In genomic region chr16:80804061-80804450, GRCh38 we compare ENCODE assay signal across 8 cellular contexts. TPM values are rescaled to one million over a fixed set of nuclear protein-coding genes. Genes with fewer than 3 reads are reported as not detected.
DNase-seq lines count a peak whose midpoint lies in the region; ATAC-seq, FAIRE-seq and TF ChIP-seq lines count a peak whose summit lies in the region.

No MANE protein-coding gene starts in this region.

- FAIRE-seq in GM19239 (lab: Jason Lieb, UNC) = no peak

- peaks cover 0 to 8% of the 10 kb centered on the region in 2 donors for H3K4me1 ChIP-seq in lung (ENCODE audit: control insufficient read depth in 2 of 2, insufficient read depth in 2 of 2, low read length in 2 of 2)

- H3K4me3 ChIP-seq in coronary artery = peak overlapping the region; percentile 95
- H3K4me3 ChIP-seq in lung = peak overlapping the region; percentile 94

- ATAC-seq in HG03571 (IDR thresholded peaks at IDR 0.05; ENCODE audit: unreplicated experiment) (peak; percentile 23), lung (ENCODE audit: insufficient read depth, low FRiP score) (peak; percentile 35), HG03378 (IDR thresholded peaks at IDR 0.05; ENCODE audit: unreplicated experiment) (no peak)

- peak; percentile 22 for DNase-seq in AG09319 (ENCODE audit: extremely low read depth, low read depth)
- DNase-seq in GM19239 (ENCODE audit: insufficient read length, low spot score) = peak; percentile 36
- peak; percentile 67 for DNase-seq in activated CD4-positive, CD25-positive, alpha-beta regulatory T cell treated with anti-CD3 and anti-CD28 coated beads, Interleukin-2, amount 50 U/mL, for 72 hours
- DNase-seq in coronary artery (ENCODE audit: low spot score) = no peak
- peak; percentile 42 for DNase-seq in lung (ENCODE audit: low spot score)
- peak; percentile 27 for DNase-seq in stimulated activated CD8-positive, alpha-beta memory T cell treated with anti-CD3 and anti-CD28 coated beads, Interleukin-12 subunit alpha, Interleukin-12 subunit beta, amount 100 ng/mL, for 4 hours (ENCODE audit: low read depth)

- no peak for TF ChIP-seq CTCF in AG09319 (IDR thresholded peaks at IDR 0.05; ENCODE audit: low read depth, low read length)
- no peak for TF ChIP-seq CTCF in coronary artery (IDR thresholded peaks at IDR 0.05)
- TF ChIP-seq CTCF in lung (IDR thresholded peaks at IDR 0.05; ENCODE audit: control extremely low read depth, extremely low read depth) = no peak

- H3K27ac ChIP-seq in coronary artery (peak overlapping the region in 1 of 2 donors; percentile 74), lung (ENCODE audit: low read depth in 1 of 2, low read length in 1 of 2) (peak overlapping the region in 1 of 2 donors; percentile 67)

- H3K36me3 ChIP-seq in lung (ENCODE audit: control insufficient read depth in 2 of 2, insufficient read depth in 2 of 2, low read length in 2 of 2) = no peaks in the 10 kb centered on the region

- WGBS in lung, 2 donors = 0% methylated on average over 29 to 62 of the region's 62 CpGs

- H3K9me3 ChIP-seq in lung (ENCODE audit: control insufficient read depth in 2 of 2, insufficient read depth in 1 of 2, low read length in 1 of 2) = no peaks in the 10 kb centered on the region

- H3K27me3 ChIP-seq in lung (ENCODE audit: control insufficient read depth, insufficient read depth) = no peaks in the 10 kb centered on the region

RNA-seq across cellular contexts. Expression of gene CDYL2, which starts 0.3 kb away (rescaled TPM):
- 10 to 100 TPM in 1 of 2 donors, 1 to 10 TPM in 1; 3.5 to 12.6 TPM for total RNA-seq in lung
- 1 to 10 TPM; 1.3 to 3.9 TPM for polyA plus RNA-seq in lung
